ENCODE assay signal across 12 cellular contexts in genomic region chr16:12061336-12062055, GRCh38.
DNase-seq lines count a peak whose midpoint lies in the region; TF ChIP-seq lines count a peak whose summit lies in the region.
"Had no signal": no experiment of that assay in that cellular context is flagged by ENCODE, and none has a peak within 500 bp of the region (broad histone marks: within the 10 kb centered on the region; RNA-seq: fewer than 3 reads in every experiment).

No MANE protein-coding gene starts in this region.

- TF ChIP-seq POLR2A in tibial nerve (IDR thresholded peaks at IDR 0.05): no peak

- no peak for TF ChIP-seq CTCF in ascending aorta (IDR thresholded peaks at IDR 0.05)
- no peak for TF ChIP-seq CTCF in tibial nerve (IDR thresholded peaks at IDR 0.05)

- H3K27me3 ChIP-seq in ascending aorta: no peaks in the 10 kb centered on the region
- H3K27me3 ChIP-seq in tibial nerve: no peaks in the 10 kb centered on the region
- H3K27me3 ChIP-seq: body of pancreas had no signal

- 79 to 88% methylated on average over 12 to 14 of the region's 14 CpGs for WGBS in tibial nerve, 2 donors

- H3K4me1 ChIP-seq in ascending aorta (peaks cover 10 to 37% of the 10 kb centered on the region in 2 donors), tibial nerve (peaks cover 0 to 25% (median 4%) of the 10 kb centered on the region in 4 donors)
- H3K4me1 ChIP-seq: body of pancreas had no signal

- H3K36me3 ChIP-seq in ascending aorta (no peaks in the 10 kb centered on the region), tibial nerve (peaks cover 0 to 20% (median 0%) of the 10 kb centered on the region in 3 donors)

- intact Hi-C loops in ascending aorta (cut with DNase I): loop anchor here (2.0 to 10.0 kb wide), 8 partner anchors 85 to 1324 kb away; partner anchors contain the start of genes GSPT1, RSL1D1, SNX29 and TXNDC11

- H3K4me3 ChIP-seq in ascending aorta (no peak overlapping the region), tibial nerve (no peak overlapping the region)
- H3K4me3 ChIP-seq: body of pancreas had no signal

- DNase-seq in HCEC 1CT (peak; percentile 10), ascending aorta (ENCODE audit: low spot score in 2 of 2) (no peak), iris pigment epithelial cell (ENCODE audit: low read depth) (peak; percentile 60), tibial nerve (ENCODE audit: low spot score in 2 of 2) (no peak), activated gamma-delta T cell treated with Interleukin-2 at 50 U/mL for 16 hours (no peak), globus pallidus (ENCODE audit: low spot score) (no peak), DMS114 treated with DMSO at 0.1 percent for 48 hours (lab: John Stamatoyannopoulos, UW; ENCODE audit: unreplicated experiment) (no peak), SKM-1 treated with dmso at 0.1 percent for 144 hours (lab: John Stamatoyannopoulos, UW; ENCODE audit: unreplicated experiment) (no peak)
- DNase-seq: activated B cell treated with CpG ODN at 0.5 μM for 24 hours; activated T-cell treated with anti-CD3 and anti-CD28 coated beads, Interleukin-2, amount 50 U/mL, for 24 hours; body of pancreas; NCI-H748 treated with DMSO at 0.1 percent for 48 hours had no signal

- no peak for TF ChIP-seq EP300 in tibial nerve (IDR thresholded peaks at IDR 0.05)

- peak overlapping the region; percentile 89 to 94 for H3K27ac ChIP-seq in ascending aorta
- peak overlapping the region in 3 of 4 donors; percentile 34 to 86 (median 81) for H3K27ac ChIP-seq in tibial nerve
- H3K27ac ChIP-seq: body of pancreas had no signal

- no peaks in the 10 kb centered on the region for H3K9me3 ChIP-seq in ascending aorta
- H3K9me3 ChIP-seq in tibial nerve: no peaks in the 10 kb centered on the region
- H3K9me3 ChIP-seq: body of pancreas had no signal

Comparison
In these comparisons a context has a peak if more than half of its experiments do, and no peak if none do; other contexts are left out.
1. DNase-seq: peak in HCEC 1CT (single experiment) and iris pigment epithelial cell (single experiment); none in ascending aorta (0 of 2), tibial nerve (0 of 2), activated gamma-delta T cell treated with Interleukin-2 at 50 U/mL for 16 hours (single experiment), globus pallidus (single experiment), DMS114 treated with DMSO at 0.1 percent for 48 hours (single experiment) and SKM-1 treated with dmso at 0.1 percent for 144 hours (single experiment).